In the genomic region with DNA sequence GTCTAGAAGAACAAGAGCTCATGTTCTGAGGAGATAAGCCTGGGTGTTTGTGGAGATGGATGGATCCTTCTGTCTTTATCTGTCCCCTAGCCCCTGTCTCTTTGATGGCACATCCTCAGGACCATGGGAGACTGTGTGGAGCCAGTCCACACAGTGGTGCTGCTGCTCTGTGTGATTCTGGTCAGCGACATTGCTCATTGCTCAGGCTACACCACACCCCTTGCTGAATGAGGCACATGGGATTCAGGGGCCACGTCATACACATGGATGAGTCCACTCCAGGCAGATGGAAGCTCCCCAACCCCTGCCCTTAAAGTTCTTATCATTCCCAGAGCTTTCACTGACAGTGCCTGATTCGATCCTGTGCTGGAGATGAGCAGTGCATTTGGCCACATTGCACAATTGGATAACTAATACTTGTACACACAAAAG, we compare ENCODE assay signal across 1 cellular context.
A peak's percentile ranks its signal among the peaks of the same experiment; 100 is the strongest.
TF ChIP-seq lines count a peak whose summit lies in the region.

No MANE protein-coding gene starts in this region.

TF ChIP-seq in K562, 482 proteins besides CTCF, POLR2A, EP300 and RAD21 (continued from another document):
- TF ChIP-seq, protein P1, sequence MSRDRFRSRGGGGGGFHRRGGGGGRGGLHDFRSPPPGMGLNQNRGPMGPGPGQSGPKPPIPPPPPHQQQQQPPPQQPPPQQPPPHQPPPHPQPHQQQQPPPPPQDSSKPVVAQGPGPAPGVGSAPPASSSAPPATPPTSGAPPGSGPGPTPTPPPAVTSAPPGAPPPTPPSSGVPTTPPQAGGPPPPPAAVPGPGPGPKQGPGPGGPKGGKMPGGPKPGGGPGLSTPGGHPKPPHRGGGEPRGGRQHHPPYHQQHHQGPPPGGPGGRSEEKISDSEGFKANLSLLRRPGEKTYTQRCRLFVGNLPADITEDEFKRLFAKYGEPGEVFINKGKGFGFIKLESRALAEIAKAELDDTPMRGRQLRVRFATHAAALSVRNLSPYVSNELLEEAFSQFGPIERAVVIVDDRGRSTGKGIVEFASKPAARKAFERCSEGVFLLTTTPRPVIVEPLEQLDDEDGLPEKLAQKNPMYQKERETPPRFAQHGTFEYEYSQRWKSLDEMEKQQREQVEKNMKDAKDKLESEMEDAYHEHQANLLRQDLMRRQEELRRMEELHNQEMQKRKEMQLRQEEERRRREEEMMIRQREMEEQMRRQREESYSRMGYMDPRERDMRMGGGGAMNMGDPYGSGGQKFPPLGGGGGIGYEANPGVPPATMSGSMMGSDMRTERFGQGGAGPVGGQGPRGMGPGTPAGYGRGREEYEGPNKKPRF (IDR thresholded peaks at IDR 0.05; ENCODE audit: low read depth, low read length): no peak
- TF ChIP-seq SMARCE1 (IDR thresholded peaks at IDR 0.05): no peak
- TF ChIP-seq CTBP1 (IDR thresholded peaks at IDR 0.05; ENCODE audit: borderline replicate concordance): peak; percentile 92
- TF ChIP-seq FOS (IDR thresholded peaks at IDR 0.05; ENCODE audit: extremely low read depth, insufficient read length): no peak
- peak in 1 of 2 experiments; percentile 70; a peak in 2 of 4 replicates for TF ChIP-seq RCOR1 (IDR thresholded peaks at IDR 0.05; ENCODE audit: borderline replicate concordance in 1 of 2, low read depth in 2 of 2, low read length in 2 of 2)
- TF ChIP-seq, protein P2, sequence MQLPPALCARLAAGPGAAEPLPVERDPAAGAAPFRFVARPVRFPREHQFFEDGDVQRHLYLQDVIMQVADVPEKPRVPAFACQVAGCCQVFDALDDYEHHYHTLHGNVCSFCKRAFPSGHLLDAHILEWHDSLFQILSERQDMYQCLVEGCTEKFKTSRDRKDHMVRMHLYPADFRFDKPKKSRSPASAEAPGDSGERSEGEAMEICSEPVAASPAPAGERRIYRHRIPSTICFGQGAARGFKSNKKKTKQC (CRISPR knock-in tag; IDR thresholded peaks at IDR 0.05): no peak
- TF ChIP-seq, protein P3, sequence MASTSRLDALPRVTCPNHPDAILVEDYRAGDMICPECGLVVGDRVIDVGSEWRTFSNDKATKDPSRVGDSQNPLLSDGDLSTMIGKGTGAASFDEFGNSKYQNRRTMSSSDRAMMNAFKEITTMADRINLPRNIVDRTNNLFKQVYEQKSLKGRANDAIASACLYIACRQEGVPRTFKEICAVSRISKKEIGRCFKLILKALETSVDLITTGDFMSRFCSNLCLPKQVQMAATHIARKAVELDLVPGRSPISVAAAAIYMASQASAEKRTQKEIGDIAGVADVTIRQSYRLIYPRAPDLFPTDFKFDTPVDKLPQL (IDR thresholded peaks at IDR 0.05; ENCODE audit: extremely low read depth, insufficient read length): no peak
- no peak for TF ChIP-seq HSF4 (CRISPR knock-in tag; IDR thresholded peaks at IDR 0.05; ENCODE audit: borderline replicate concordance)
- no peak for TF ChIP-seq RBM22 (IDR thresholded peaks at IDR 0.05; ENCODE audit: low read depth, low read length, poor library complexity, severe bottlenecking)
- TF ChIP-seq PURB (CRISPR knock-in tag; IDR thresholded peaks at IDR 0.05; ENCODE audit: low read depth): no peak
- 0 out of 2 replicates have a peak, but pooled peaks have one; percentile 8 for TF ChIP-seq SMC3 (conservative IDR thresholded peaks at IDR 0.05; ENCODE audit: insufficient read depth, low read depth, low read length)
- TF ChIP-seq, protein P4, sequence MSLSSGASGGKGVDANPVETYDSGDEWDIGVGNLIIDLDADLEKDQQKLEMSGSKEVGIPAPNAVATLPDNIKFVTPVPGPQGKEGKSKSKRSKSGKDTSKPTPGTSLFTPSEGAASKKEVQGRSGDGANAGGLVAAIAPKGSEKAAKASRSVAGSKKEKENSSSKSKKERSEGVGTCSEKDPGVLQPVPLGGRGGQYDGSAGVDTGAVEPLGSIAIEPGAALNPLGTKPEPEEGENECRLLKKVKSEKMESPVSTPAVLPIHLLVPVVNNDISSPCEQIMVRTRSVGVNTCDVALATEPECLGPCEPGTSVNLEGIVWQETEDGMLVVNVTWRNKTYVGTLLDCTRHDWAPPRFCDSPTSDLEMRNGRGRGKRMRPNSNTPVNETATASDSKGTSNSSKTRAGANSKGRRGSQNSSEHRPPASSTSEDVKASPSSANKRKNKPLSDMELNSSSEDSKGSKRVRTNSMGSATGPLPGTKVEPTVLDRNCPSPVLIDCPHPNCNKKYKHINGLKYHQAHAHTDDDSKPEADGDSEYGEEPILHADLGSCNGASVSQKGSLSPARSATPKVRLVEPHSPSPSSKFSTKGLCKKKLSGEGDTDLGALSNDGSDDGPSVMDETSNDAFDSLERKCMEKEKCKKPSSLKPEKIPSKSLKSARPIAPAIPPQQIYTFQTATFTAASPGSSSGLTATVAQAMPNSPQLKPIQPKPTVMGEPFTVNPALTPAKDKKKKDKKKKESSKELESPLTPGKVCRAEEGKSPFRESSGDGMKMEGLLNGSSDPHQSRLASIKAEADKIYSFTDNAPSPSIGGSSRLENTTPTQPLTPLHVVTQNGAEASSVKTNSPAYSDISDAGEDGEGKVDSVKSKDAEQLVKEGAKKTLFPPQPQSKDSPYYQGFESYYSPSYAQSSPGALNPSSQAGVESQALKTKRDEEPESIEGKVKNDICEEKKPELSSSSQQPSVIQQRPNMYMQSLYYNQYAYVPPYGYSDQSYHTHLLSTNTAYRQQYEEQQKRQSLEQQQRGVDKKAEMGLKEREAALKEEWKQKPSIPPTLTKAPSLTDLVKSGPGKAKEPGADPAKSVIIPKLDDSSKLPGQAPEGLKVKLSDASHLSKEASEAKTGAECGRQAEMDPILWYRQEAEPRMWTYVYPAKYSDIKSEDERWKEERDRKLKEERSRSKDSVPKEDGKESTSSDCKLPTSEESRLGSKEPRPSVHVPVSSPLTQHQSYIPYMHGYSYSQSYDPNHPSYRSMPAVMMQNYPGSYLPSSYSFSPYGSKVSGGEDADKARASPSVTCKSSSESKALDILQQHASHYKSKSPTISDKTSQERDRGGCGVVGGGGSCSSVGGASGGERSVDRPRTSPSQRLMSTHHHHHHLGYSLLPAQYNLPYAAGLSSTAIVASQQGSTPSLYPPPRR (CRISPR knock-in tag; IDR thresholded peaks at IDR 0.05; ENCODE audit: borderline replicate concordance): no peak
